In the genomic region with DNA sequence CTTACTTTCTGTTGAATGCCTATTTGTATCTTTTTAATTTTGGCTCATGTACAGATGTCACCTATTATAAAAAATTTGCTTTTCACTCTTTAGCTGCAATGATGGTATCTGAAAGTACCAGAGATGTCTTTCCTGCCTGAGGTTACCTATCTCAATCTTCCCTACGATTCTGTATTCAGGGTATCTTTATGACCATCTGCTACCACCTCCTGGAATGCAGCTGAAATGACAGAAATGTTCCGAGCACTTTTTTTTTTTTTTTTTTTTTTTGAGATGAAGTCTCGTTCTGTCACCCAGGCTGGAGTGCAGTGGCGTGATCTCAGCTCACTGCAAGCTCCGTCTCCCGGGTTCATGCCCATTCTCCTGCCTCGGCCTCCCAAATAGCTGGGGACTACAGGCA, we compare ENCODE assay signal across 9 cellular contexts.
A peak's percentile ranks its signal among the peaks of the same experiment; 100 is the strongest.
DNase-seq lines count a peak whose midpoint lies in the region; ATAC-seq, FAIRE-seq and TF ChIP-seq lines count a peak whose summit lies in the region.
"Had no signal": no experiment of that assay in that cellular context is flagged by ENCODE, and none has a peak within 500 bp of the region (broad histone marks: within the 10 kb centered on the region; RNA-seq: fewer than 3 reads in every experiment).

No MANE protein-coding gene starts in this region.

- H3K4me2 ChIP-seq in GM12878 (ENCODE audit: control insufficient read depth, insufficient read depth) (no peak overlapping the region), neural cell (ENCODE audit: low read length) (no peak overlapping the region)

- TF ChIP-seq POLR2A in GM12878 (IDR thresholded peaks at IDR 0.05; ENCODE audit: low read depth, low read length): no peak

- 30% methylated on average over 7 of the region's 7 CpGs for WGBS in GM12878 (ENCODE audit: insufficient coverage, insufficient replicate concordance, low lambda C conversion rate, missing lambda C conversion rate)

- H3K9ac ChIP-seq in GM12878 (ENCODE audit: control insufficient read depth, insufficient read depth, low read length) (no peak overlapping the region), neural cell (ENCODE audit: low read length) (no peak overlapping the region)

- H3K4me3 Mint-ChIP-seq in activated CD4-positive, alpha-beta memory T cell treated with anti-CD3 and anti-CD28 coated beads, Interleukin-2, amount 10 ng/mL, durations not matched to agents 7 days and 5 days: no peak overlapping the region

- H3K9me3 Mint-ChIP-seq in activated CD4-positive, alpha-beta memory T cell treated with anti-CD3 and anti-CD28 coated beads, Interleukin-2, amount 10 ng/mL, durations not matched to agents 7 days and 5 days: no peaks in the 10 kb centered on the region

- no peaks in the 10 kb centered on the region for H3K9me2 ChIP-seq in neural cell (ENCODE audit: insufficient read depth, low read length)

- peak in 1 of 3 experiments; percentile 14; a peak in 1 of 6 replicates for TF ChIP-seq CTCF in GM12878 (IDR thresholded peaks at IDR 0.05 in 2 of 3, conservative IDR thresholded peaks at IDR 0.05 in 1 of 3; ENCODE audit: control insufficient read depth in 2 of 3, extremely low read depth in 1 of 3, insufficient read depth in 1 of 3, low read depth in 3 of 3, low read length in 3 of 3)
- TF ChIP-seq CTCF in neural cell (IDR thresholded peaks at IDR 0.05; ENCODE audit: poor library complexity, severe bottlenecking): peak; percentile 55

- ATAC-seq in GM12878: peak; percentile 56

- H3K36me3 Mint-ChIP-seq in activated CD4-positive, alpha-beta memory T cell treated with anti-CD3 and anti-CD28 coated beads, Interleukin-2, amount 10 ng/mL, durations not matched to agents 7 days and 5 days (ENCODE audit: low read depth): no peaks in the 10 kb centered on the region

- RAD21 ChIA-PET in GM12878 (lab: Charles Lee; ENCODE audit: unreplicated experiment): interaction anchor here (1.2 to 1.6 kb wide), 2 partner anchors 200 to 257 kb away, joined by 3 read pairs; no protein-coding TSS in a partner anchor

- no peak overlapping the region for H3K27ac Mint-ChIP-seq in activated CD4-positive, alpha-beta memory T cell treated with anti-CD3 and anti-CD28 coated beads, Interleukin-2, amount 10 ng/mL, durations not matched to agents 7 days and 5 days

- H3K4me3 ChIP-seq in GM12878: no peak overlapping the region
- no peak overlapping the region for H3K4me3 ChIP-seq in neural cell (ENCODE audit: low read length)

- DNase-seq in H4 (ENCODE audit: low spot score): peak; percentile 59
- DNase-seq in NCI-H2107 treated with DMSO at 0.1 percent for 48 hours (lab: John Stamatoyannopoulos, UW; ENCODE audit: unreplicated experiment): peak; percentile 11
- DNase-seq in GM12878 (ENCODE audit: low read depth, low spot score): no peak
- DNase-seq in activated CD4-positive, alpha-beta memory T cell treated with anti-CD3 and anti-CD28 coated beads, Interleukin-2, amount 10 ng/mL, durations not matched to agents 7 days and 5 days: no peak
- no peak for DNase-seq in activated effector memory CD4-positive, alpha-beta T cell treated with anti-CD3 and anti-CD28 coated beads, Interleukin-2, amount 50 U/mL, for 16 hours
- no peak for DNase-seq in NCI-H2029 (lab: John Stamatoyannopoulos, UW)
- no peak for DNase-seq in DMS79 (lab: John Stamatoyannopoulos, UW)
- DNase-seq: stimulated activated CD4-positive, alpha-beta T cell treated with anti-CD3 and anti-CD28 coated beads, Interleukin-4, amount 100 ng/mL, for 4 hours had no signal

- H4K20me1 ChIP-seq in GM12878 (ENCODE audit: control insufficient read depth, insufficient read depth): no peaks in the 10 kb centered on the region
- no peaks in the 10 kb centered on the region for H4K20me1 ChIP-seq in neural cell (ENCODE audit: insufficient read depth)

- H2AFZ ChIP-seq in GM12878 (ENCODE audit: control insufficient read depth, low read depth, low read length) (no peak overlapping the region), neural cell (ENCODE audit: low read depth, low read length) (no peak overlapping the region)

- H3K27me3 ChIP-seq in GM12878 (replicated peaks in 1 of 2; ENCODE audit: control insufficient read depth in 2 of 2, insufficient read depth in 2 of 2, low read length in 1 of 2) (no peaks in the 10 kb centered on the region; a peak in 1 of 4 replicates), neural cell (ENCODE audit: insufficient read depth, low read depth, low read length) (no peaks in the 10 kb centered on the region)

- FAIRE-seq in GM12878 (lab: Jason Lieb, UNC): peak; percentile 49

- H3K4me1 Mint-ChIP-seq in activated CD4-positive, alpha-beta memory T cell treated with anti-CD3 and anti-CD28 coated beads, Interleukin-2, amount 10 ng/mL, durations not matched to agents 7 days and 5 days: peaks cover 2% of the 10 kb centered on the region

- H3K27me3 Mint-ChIP-seq in activated CD4-positive, alpha-beta memory T cell treated with anti-CD3 and anti-CD28 coated beads, Interleukin-2, amount 10 ng/mL, durations not matched to agents 7 days and 5 days: peaks cover 5% of the 10 kb centered on the region

- H3K79me2 ChIP-seq in GM12878 (ENCODE audit: control insufficient read depth, insufficient read depth, low read length) (no peaks in the 10 kb centered on the region), neural cell (replicated peaks; ENCODE audit: insufficient read depth, low read length) (no peaks in the 10 kb centered on the region)

- TF ChIP-seq EP300 in GM12878 (IDR thresholded peaks at IDR 0.05; ENCODE audit: borderline replicate concordance in 1 of 2, control insufficient read depth in 1 of 2, low read depth in 2 of 2, low read length in 2 of 2) (no peak), neural cell (conservative IDR thresholded peaks at IDR 0.05; ENCODE audit: poor library complexity, severe bottlenecking) (no peak)

- CTCF ChIA-PET in GM12878 (lab: Yijun Ruan, JAX): interaction anchor here (0.7 to 2.3 kb wide), 8 partner anchors 9 to 388 kb away, joined by 3 to 10 read pairs (median 4); no protein-coding TSS in a partner anchor
- CTCF ChIA-PET in activated CD4-positive, alpha-beta memory T cell treated with anti-CD3 and anti-CD28 coated beads, Interleukin-2, amount 10 ng/mL, durations not matched to agents 7 days and 5 days (lab: Charles Lee): interaction anchor here (0.9 kb wide), 1 partner anchor 200 kb away, joined by 3 read pairs; no protein-coding TSS in a partner anchor

- in situ Hi-C loops in GM12878 (cut with MboI): no loop called here

- H3K36me3 ChIP-seq in GM12878 (ENCODE audit: control insufficient read depth in 2 of 2, insufficient read depth in 2 of 2, low read length in 1 of 2) (no peaks in the 10 kb centered on the region), neural cell (ENCODE audit: insufficient read depth, low read length) (no peaks in the 10 kb centered on the region)

- SMC1A ChIA-PET in GM12878 (lab: Charles Lee; ENCODE audit: uncharacterized antibody, unreplicated experiment): interaction anchor here (0.7 to 1.5 kb wide), 6 partner anchors 8 to 254 kb away, joined by 3 to 8 read pairs (median 3); no protein-coding TSS in a partner anchor

- POLR2A ChIA-PET in GM12878 (lab: Charles Lee): no interaction called here
- POLR2A ChIA-PET in activated CD4-positive, alpha-beta memory T cell treated with anti-CD3 and anti-CD28 coated beads, Interleukin-2, amount 10 ng/mL, durations not matched to agents 7 days and 5 days (lab: Charles Lee): no interaction called here

- no TSS peak for BruUV-seq in GM12878 (replicated peaks; lab: Mats Ljungman, UMichigan)

- intact Hi-C loops in GM12878 (cut with micrococcal nuclease; ENCODE audit: unreplicated experiment): no loop called here

- TF ChIP-seq RAD21 in GM12878 (IDR thresholded peaks at IDR 0.05; ENCODE audit: insufficient read depth, low read depth, low read length): peak; percentile 49
- TF ChIP-seq RAD21 in neural cell (conservative IDR thresholded peaks at IDR 0.05): peak; percentile 60

- no peaks in the 10 kb centered on the region for H3F3A ChIP-seq in neural cell (ENCODE audit: insufficient read depth, low read length, poor library complexity, severe bottlenecking)

- no peaks in the 10 kb centered on the region for H3K4me1 ChIP-seq in GM12878 (ENCODE audit: control insufficient read depth, insufficient read depth, low read length)

- H3K9me3 ChIP-seq in GM12878 (replicated peaks; ENCODE audit: control insufficient read depth, insufficient read depth, low read length) (no peaks in the 10 kb centered on the region), neural cell (ENCODE audit: low read length) (no peaks in the 10 kb centered on the region)

- H3K27ac ChIP-seq in GM12878 (ENCODE audit: control insufficient read depth, insufficient read depth): no peak overlapping the region
- no peak overlapping the region for H3K27ac ChIP-seq in neural cell (ENCODE audit: low read length)

TF ChIP-seq in GM12878, 131 proteins besides CTCF, POLR2A, EP300 and RAD21 (continues in another document):
- TF ChIP-seq CBX5 (IDR thresholded peaks at IDR 0.05; ENCODE audit: low read depth): no peak
- no peak for TF ChIP-seq E2F4 (IDR thresholded peaks at IDR 0.05; ENCODE audit: low read depth, low read length)
- TF ChIP-seq CEBPB (IDR thresholded peaks at IDR 0.05; ENCODE audit: borderline replicate concordance in 1 of 2, low read depth in 2 of 2, low read length in 2 of 2): no peak

TF ChIP-seq in neural cell, 6 proteins besides CTCF, POLR2A, EP300 and RAD21 (continues in another document):
- TF ChIP-seq MXI1 (conservative IDR thresholded peaks at IDR 0.05; ENCODE audit: poor library complexity, severe bottlenecking): no peak
- TF ChIP-seq, protein P1, sequence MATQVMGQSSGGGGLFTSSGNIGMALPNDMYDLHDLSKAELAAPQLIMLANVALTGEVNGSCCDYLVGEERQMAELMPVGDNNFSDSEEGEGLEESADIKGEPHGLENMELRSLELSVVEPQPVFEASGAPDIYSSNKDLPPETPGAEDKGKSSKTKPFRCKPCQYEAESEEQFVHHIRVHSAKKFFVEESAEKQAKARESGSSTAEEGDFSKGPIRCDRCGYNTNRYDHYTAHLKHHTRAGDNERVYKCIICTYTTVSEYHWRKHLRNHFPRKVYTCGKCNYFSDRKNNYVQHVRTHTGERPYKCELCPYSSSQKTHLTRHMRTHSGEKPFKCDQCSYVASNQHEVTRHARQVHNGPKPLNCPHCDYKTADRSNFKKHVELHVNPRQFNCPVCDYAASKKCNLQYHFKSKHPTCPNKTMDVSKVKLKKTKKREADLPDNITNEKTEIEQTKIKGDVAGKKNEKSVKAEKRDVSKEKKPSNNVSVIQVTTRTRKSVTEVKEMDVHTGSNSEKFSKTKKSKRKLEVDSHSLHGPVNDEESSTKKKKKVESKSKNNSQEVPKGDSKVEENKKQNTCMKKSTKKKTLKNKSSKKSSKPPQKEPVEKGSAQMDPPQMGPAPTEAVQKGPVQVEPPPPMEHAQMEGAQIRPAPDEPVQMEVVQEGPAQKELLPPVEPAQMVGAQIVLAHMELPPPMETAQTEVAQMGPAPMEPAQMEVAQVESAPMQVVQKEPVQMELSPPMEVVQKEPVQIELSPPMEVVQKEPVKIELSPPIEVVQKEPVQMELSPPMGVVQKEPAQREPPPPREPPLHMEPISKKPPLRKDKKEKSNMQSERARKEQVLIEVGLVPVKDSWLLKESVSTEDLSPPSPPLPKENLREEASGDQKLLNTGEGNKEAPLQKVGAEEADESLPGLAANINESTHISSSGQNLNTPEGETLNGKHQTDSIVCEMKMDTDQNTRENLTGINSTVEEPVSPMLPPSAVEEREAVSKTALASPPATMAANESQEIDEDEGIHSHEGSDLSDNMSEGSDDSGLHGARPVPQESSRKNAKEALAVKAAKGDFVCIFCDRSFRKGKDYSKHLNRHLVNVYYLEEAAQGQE (IDR thresholded peaks at IDR 0.05; ENCODE audit: borderline replicate concordance): no peak

Comparison
In these comparisons a context has a peak if more than half of its experiments do, and no peak if none do; other contexts are left out.
1. DNase-seq: peak in H4 (single experiment) and NCI-H2107 treated with DMSO at 0.1 percent for 48 hours (single experiment); none in GM12878 (single experiment), activated CD4-positive, alpha-beta memory T cell treated with anti-CD3 and anti-CD28 coated beads, Interleukin-2, amount 10 ng/mL, durations not matched to agents 7 days and 5 days (single experiment), activated effector memory CD4-positive, alpha-beta T cell treated with anti-CD3 and anti-CD28 coated beads, Interleukin-2, amount 50 U/mL, for 16 hours (single experiment), NCI-H2029 (single experiment) and DMS79 (single experiment).